22 cellular contexts compared by ENCODE assay signal in genomic region chr2:234990300-234990699, GRCh38. TPM values are rescaled to one million over a fixed set of nuclear protein-coding genes. Genes with fewer than 3 reads are reported as not detected.
DNase-seq lines count a peak whose midpoint lies in the region; ATAC-seq, FAIRE-seq and TF ChIP-seq lines count a peak whose summit lies in the region.
"Had no signal": no experiment of that assay in that cellular context is flagged by ENCODE, and none has a peak within 500 bp of the region (broad histone marks: within the 10 kb centered on the region; RNA-seq: fewer than 3 reads in every experiment).

No MANE protein-coding gene starts in this region.

- no peak overlapping the region for H3K9ac ChIP-seq in endothelial cell of umbilical vein (replicated peaks; ENCODE audit: extremely low read depth, insufficient read depth, low read length)
- H3K9ac ChIP-seq: SK-N-SH had no signal

- DNase-seq in Right ventricle myocardium superior (peak; percentile 12), left ventricle myocardium inferior (no peak), endothelial cell of umbilical vein (ENCODE audit: low read depth, low spot score) (no peak), pancreas (peak in 1 of 6 donors; percentile 12), mucosa of gallbladder (ENCODE audit: low spot score) (no peak), GM20000 (ENCODE audit: low spot score) (no peak)
- DNase-seq in stimulated activated CD4-positive, alpha-beta T cell treated with anti-CD3 and anti-CD28 coated beads, Interleukin-2, amount 100 ng/mL, for 24 hours = no peak
- DNase-seq: 8988T; ACHN; BE2C; CD4-positive, CD25-positive, alpha-beta regulatory T cell; H9; KBM-7; MG63; NCI-H1694 treated with DMSO at 0.1 percent for 48 hours; NCI-H2081; NCI-H2227 treated with DMSO at 0.1 percent for 48 hours; NCI-H526 treated with DMSO at 0.1 percent for 48 hours; SK-N-SH had no signal

- H3K9me3 ChIP-seq in left ventricle myocardium inferior (replicated peaks) (no peaks in the 10 kb centered on the region), endothelial cell of umbilical vein (replicated peaks; ENCODE audit: control insufficient read depth, insufficient read depth, low read length) (no peaks in the 10 kb centered on the region), pancreas (no peaks in the 10 kb centered on the region)
- H3K9me3 ChIP-seq: BE2C, MG63, SK-N-SH had no signal

- WGBS in pancreas, 2 donors = 84 to 86% methylated on average over 7 of the region's 7 CpGs

- H3K27me3 ChIP-seq in left ventricle myocardium inferior (ENCODE audit: low read depth) = no peaks in the 10 kb centered on the region
- no peaks in the 10 kb centered on the region for H3K27me3 ChIP-seq in endothelial cell of umbilical vein (ENCODE audit: control insufficient read depth in 2 of 2, insufficient read depth in 2 of 2, low read length in 2 of 2)
- no peaks in the 10 kb centered on the region for H3K27me3 ChIP-seq in pancreas
- H3K27me3 ChIP-seq: BE2C, MG63 had no signal

- peaks cover 99% of the 10 kb centered on the region for H3K79me2 ChIP-seq in endothelial cell of umbilical vein (ENCODE audit: control insufficient read depth, insufficient read depth, low read length)

- TF ChIP-seq CTCF in left ventricle myocardium inferior (IDR thresholded peaks at IDR 0.05; ENCODE audit: borderline replicate concordance) (no peak), endothelial cell of umbilical vein (IDR thresholded peaks at IDR 0.05; ENCODE audit: extremely low read depth in 1 of 2, insufficient read depth in 1 of 2, low read depth in 1 of 2, low read length in 2 of 2) (no peak), pancreas (IDR thresholded peaks at IDR 0.05) (no peak), GM20000 (IDR thresholded peaks at IDR 0.05; ENCODE audit: extremely low read depth, missing control alignments) (no peak)

- ATAC-seq in Right ventricle myocardium superior (ENCODE audit: poor library complexity) (no peak), pancreas (no peak), HG02610 (IDR thresholded peaks at IDR 0.05; ENCODE audit: unreplicated experiment) (no peak)
- ATAC-seq: GM23338 had no signal

- peaks cover 2% of the 10 kb centered on the region for H3K36me3 ChIP-seq in left ventricle myocardium inferior
- peaks cover 2 to 10% of the 10 kb centered on the region in 2 experiments for H3K36me3 ChIP-seq in endothelial cell of umbilical vein (ENCODE audit: control insufficient read depth in 2 of 2, extremely low read depth in 1 of 2, insufficient read depth in 2 of 2, low read length in 2 of 2)
- no peaks in the 10 kb centered on the region for H3K36me3 ChIP-seq in pancreas
- H3K36me3 ChIP-seq: BE2C had no signal

- no peak overlapping the region for H3K4me2 ChIP-seq in endothelial cell of umbilical vein (ENCODE audit: insufficient read depth, low read length)
- H3K4me2 ChIP-seq: GM23338 had no signal

- POLR2A ChIA-PET in endothelial cell of umbilical vein (lab: Charles Lee) = no interaction called here

- FAIRE-seq in endothelial cell of umbilical vein (lab: Jason Lieb, UNC) (peak; percentile 31), pancreas (lab: Jason Lieb, UNC) (no peak)
- FAIRE-seq: D721Med had no signal

- H3K27ac ChIP-seq in left ventricle myocardium inferior (replicated peaks) (no peak overlapping the region), endothelial cell of umbilical vein (ENCODE audit: insufficient read depth, low read depth, low read length) (no peak overlapping the region), pancreas (peak overlapping the region; percentile 17 to 74 (median 62))

- no peaks in the 10 kb centered on the region for H4K20me1 ChIP-seq in endothelial cell of umbilical vein (replicated peaks; ENCODE audit: control insufficient read depth, extremely low read depth, insufficient read depth, low read length)

- BruUV-seq in endothelial cell of umbilical vein (replicated peaks; lab: Mats Ljungman, UMichigan) = no TSS peak

- no peak overlapping the region for H2AFZ ChIP-seq in endothelial cell of umbilical vein (ENCODE audit: low read depth, low read length)
- H2AFZ ChIP-seq: GM23338 had no signal

- no peak overlapping the region for H3K4me3 ChIP-seq in left ventricle myocardium inferior
- H3K4me3 ChIP-seq in endothelial cell of umbilical vein (replicated peaks in 1 of 3; ENCODE audit: insufficient read depth in 1 of 3, low read depth in 1 of 3, low read length in 3 of 3) = no peak overlapping the region
- no peak overlapping the region for H3K4me3 ChIP-seq in pancreas
- H3K4me3 ChIP-seq: GM23338, MG63 had no signal

- CTCF ChIA-PET in endothelial cell of umbilical vein (lab: Charles Lee) = no interaction called here

- intact Hi-C loops in Right ventricle myocardium superior (cut with DNase I) = no loop called here
- intact Hi-C loops in left ventricle myocardium inferior (cut with micrococcal nuclease) = no loop called here
- intact Hi-C loops in endothelial cell of umbilical vein (cut with micrococcal nuclease) = no loop called here
- intact Hi-C loops in pancreas (cut with DNase I) = loop anchor here in 2 of 3 donors (5.0 to 10.0 kb wide), 2 partner anchors 38 to 55 kb away; partner anchors contain the start of gene SH3BP4 (in 1 of the 2)

- H3K4me1 ChIP-seq in left ventricle myocardium inferior = peaks cover 32% of the 10 kb centered on the region
- peaks cover 64% of the 10 kb centered on the region for H3K4me1 ChIP-seq in endothelial cell of umbilical vein (ENCODE audit: control insufficient read depth, extremely low read depth, insufficient read depth, low read length)
- H3K4me1 ChIP-seq in pancreas = peaks cover 44 to 58% (median 53%) of the 10 kb centered on the region in 3 donors
- H3K4me1 ChIP-seq: BE2C had no signal

- TF ChIP-seq POLR2A in endothelial cell of umbilical vein (IDR thresholded peaks at IDR 0.05; ENCODE audit: low read depth, low read length) = no peak

- dilution Hi-C loops in endothelial cell of umbilical vein (cut with MboI; ENCODE audit: extremely low pct_ligation_motif_present, low sequenced_read_pairs) = no loop called here

- H3K9me1 ChIP-seq in endothelial cell of umbilical vein (replicated peaks; ENCODE audit: control insufficient read depth, extremely low read depth, insufficient read depth, low read length) = no peaks in the 10 kb centered on the region

TF ChIP-seq in endothelial cell of umbilical vein, 7 proteins besides CTCF, POLR2A, EP300 and RAD21:
- TF ChIP-seq POLR2AphosphoS5 (IDR thresholded peaks at IDR 0.05; ENCODE audit: insufficient read depth, low read depth, low read length) = no peak
- TF ChIP-seq MAX (IDR thresholded peaks at IDR 0.05; ENCODE audit: insufficient read depth, insufficient read length) = no peak
- TF ChIP-seq FOS (IDR thresholded peaks at IDR 0.05; ENCODE audit: borderline replicate concordance, insufficient read depth, low read length) = no peak
- TF ChIP-seq GATA2 (IDR thresholded peaks at IDR 0.05; ENCODE audit: insufficient read depth, insufficient read length, low read depth, low read length) = no peak
- TF ChIP-seq MYC (IDR thresholded peaks at IDR 0.05; ENCODE audit: low read depth, low read length) = no peak
- TF ChIP-seq EZH2 (IDR thresholded peaks at IDR 0.05; ENCODE audit: borderline replicate concordance, low read depth, low read length, severe bottlenecking) = no peak
- TF ChIP-seq JUN (IDR thresholded peaks at IDR 0.05; ENCODE audit: borderline replicate concordance, insufficient read depth, insufficient read length, low read depth) = no peak

RNA-seq across cellular contexts. Expression of gene SH3BP4, which starts 38.5 kb away (rescaled TPM):
- total RNA-seq in Right ventricle myocardium superior (9.0 TPM), left ventricle myocardium inferior (9.6 TPM), endothelial cell of umbilical vein (100.0 and 105 TPM in 2 replicates), pancreas (10 to 100 TPM; 61.6 to 99.7 (median 64.0) TPM), mucosa of gallbladder (51.7 TPM)
- polyA plus RNA-seq in endothelial cell of umbilical vein (69.3 and 85.2 TPM in 2 replicates), pancreas (10 to 100 TPM; 20.5 to 22.1 TPM)
- 69.0 and 71.6 TPM in 2 replicates for polyA plus RNA-seq in endothelial cell of umbilical vein (2011; cell fraction: cytosol; rRNA removed)
- 86.3 and 102 TPM in 2 replicates for polyA plus RNA-seq in endothelial cell of umbilical vein (2011; cell fraction: nucleus; rRNA removed)
- 59.1 and 63.6 TPM in 2 replicates for polyA plus RNA-seq in endothelial cell of umbilical vein (2012)
- 178 and 188 TPM in 2 replicates for polyA minus RNA-seq in endothelial cell of umbilical vein
- 15.5 TPM for polyA minus RNA-seq in endothelial cell of umbilical vein (2011; cell fraction: cytosol; rRNA and poly(A)+ RNA removed)
- polyA minus RNA-seq in endothelial cell of umbilical vein (2011; cell fraction: nucleus; rRNA and poly(A)+ RNA removed) = 110 and 132 TPM in 2 replicates
- polyA plus RNA-seq: CD4-positive, CD25-positive, alpha-beta regulatory T cell had no signal

Comparison
In these comparisons a context has a peak if more than half of its experiments do, and no peak if none do; other contexts are left out.
1. H3K27ac ChIP-seq: peak in pancreas (4 of 4); none in left ventricle myocardium inferior (single experiment) and endothelial cell of umbilical vein (single experiment).
2. intact Hi-C loops: an anchor here in pancreas (5.0 to 10.0 kb wide); none called in Right ventricle myocardium superior, left ventricle myocardium inferior and endothelial cell of umbilical vein.